In genomic region chr3:64645236-64645635, GRCh38 we compare ENCODE assay signal across 17 cellular contexts.
"Had no signal": no experiment of that assay in that cellular context is flagged by ENCODE, and none has a peak within 500 bp of the region (broad histone marks: within the 10 kb centered on the region; RNA-seq: fewer than 3 reads in every experiment).

No MANE protein-coding gene starts in this region.

- H3K4me1 ChIP-seq: uterus had no signal

- H3K9me3 ChIP-seq: body of pancreas, SJSA1, uterus had no signal

- H3K27me3 ChIP-seq: body of pancreas, SJSA1, uterus had no signal

- H3K27ac ChIP-seq: body of pancreas, epithelial cell of prostate, SJSA1 had no signal

- H3K4me3 Mint-ChIP-seq: nephron progenitor cell had no signal

- H3K4me3 ChIP-seq: body of pancreas, SJSA1, uterus had no signal

- H3K9me3 Mint-ChIP-seq: nephron progenitor cell had no signal

- H3K36me3 ChIP-seq: SJSA1, uterus had no signal

- H3K27ac Mint-ChIP-seq: nephron progenitor cell had no signal

- FAIRE-seq: colon, islet of Langerhans had no signal

- DNase-seq: activated CD4-positive, alpha-beta T cell treated with anti-CD3 and anti-CD28 coated beads for 1 hour; activated CD4-positive, alpha-beta T cell treated with anti-CD3 and anti-CD28 coated beads, Interleukin-2, amount 50 U/mL, for 48 hours; activated gamma-delta T cell treated with Interleukin-2 at 50 U/mL for 16 hours; activated T-cell treated with anti-CD3 and anti-CD28 coated beads, Interleukin-2, amount 50 U/mL, for 48 hours; body of pancreas; effector CD4-positive, alpha-beta T cell; head of caudate nucleus; mammary epithelial cell; nephron progenitor cell; stimulated activated CD4-positive, alpha-beta T cell treated with anti-CD3 and anti-CD28 coated beads, Interleukin-15, amount 100 ng/mL, for 24 hours; T-helper 9 cell; uterus had no signal

- ATAC-seq: body of pancreas, left lobe of liver had no signal
